ENCODE assay signal across 23 cellular contexts in genomic region chr6:40340196-40340595, GRCh38.
DNase-seq lines count a peak whose midpoint lies in the region; ATAC-seq and TF ChIP-seq lines count a peak whose summit lies in the region.
"Had no signal": no experiment of that assay in that cellular context is flagged by ENCODE, and none has a peak within 500 bp of the region (broad histone marks: within the 10 kb centered on the region; RNA-seq: fewer than 3 reads in every experiment).

No MANE protein-coding gene starts in this region.

- H3K36me3 ChIP-seq in suprapubic skin, result no peaks in the 10 kb centered on the region
- H3K36me3 ChIP-seq: BLaER1, HAP-1, SJSA1 had no signal

- no peak for TF ChIP-seq CTCF in suprapubic skin (IDR thresholded peaks at IDR 0.05)

- H3K4me3 ChIP-seq in suprapubic skin, result no peak overlapping the region
- H3K4me3 ChIP-seq: BLaER1, GM23338, HAP-1, PC-9, SJSA1 had no signal

- 80% methylated on average over 8 of the region's 8 CpGs for WGBS in suprapubic skin

- DNase-seq in NCI-H2171 treated with DMSO at 0.1 percent for 48 hours (lab: John Stamatoyannopoulos, UW) (peak; percentile 44), NCI-H2171 (lab: John Stamatoyannopoulos, UW) (no peak), D341Med (ENCODE audit: low spot score) (peak; percentile 48), SK-N-DZ (ENCODE audit: low spot score) (peak; percentile 55), suprapubic skin (ENCODE audit: low spot score in 2 of 2) (peak; percentile 26), NCI-H1417 treated with DMSO at 0.1 percent for 48 hours (lab: John Stamatoyannopoulos, UW) (no peak)
- DNase-seq: CD4-positive, alpha-beta T cell; HFFc6; MM.1S; NCI-H187 treated with DMSO at 0.1 percent for 48 hours; NCI-H2107; NCI-H226; NCI-H510A; NCI-H774; PC-9 had no signal

- H3K27ac ChIP-seq in suprapubic skin, result no peak overlapping the region
- H3K27ac ChIP-seq: BLaER1, HL-60, KMS-11, PC-9, SJSA1 had no signal

- TF ChIP-seq POLR2A in suprapubic skin (IDR thresholded peaks at IDR 0.05), result no peak

- H3K4me1 ChIP-seq in suprapubic skin, result no peaks in the 10 kb centered on the region
- H3K4me1 ChIP-seq: BLaER1, HAP-1, SJSA1 had no signal

- ATAC-seq in HG03378 (IDR thresholded peaks at IDR 0.05; ENCODE audit: unreplicated experiment), result no peak
- ATAC-seq: GM23338, Right ventricle myocardium inferior had no signal

- peaks cover 31% of the 10 kb centered on the region for H3K27me3 ChIP-seq in suprapubic skin
- H3K27me3 ChIP-seq: BLaER1, SJSA1 had no signal

- H3K9me3 ChIP-seq in suprapubic skin, result no peaks in the 10 kb centered on the region
- H3K9me3 ChIP-seq: BLaER1, HAP-1, SJSA1 had no signal

- TF ChIP-seq EP300 in suprapubic skin (IDR thresholded peaks at IDR 0.05), result no peak

Comparison
In these comparisons a context has a peak if more than half of its experiments do, and no peak if none do; other contexts are left out.
1. DNase-seq: peak in NCI-H2171 treated with DMSO at 0.1 percent for 48 hours (single experiment), D341Med (single experiment), SK-N-DZ (single experiment) and suprapubic skin (2 of 2); none in NCI-H2171 (single experiment) and NCI-H1417 treated with DMSO at 0.1 percent for 48 hours (single experiment).